Comparison of ENCODE assay signal across 1 cellular context in genomic region chr7:73964786-73965185, GRCh38.
TF ChIP-seq lines count a peak whose summit lies in the region.

No MANE protein-coding gene starts in this region.

TF ChIP-seq in WTC11, 78 proteins besides CTCF, POLR2A, EP300 and RAD21 (continued from another document):
- TF ChIP-seq STAT6 (CRISPR knock-in tag; conservative IDR thresholded peaks at IDR 0.05; ENCODE audit: low read depth), result no peak
